In genomic region chr15:77473328-77473727, GRCh38 we compare ENCODE assay signal across 20 cellular contexts. TPM values are rescaled to one million over a fixed set of nuclear protein-coding genes. Genes with fewer than 3 reads are reported as not detected.
DNase-seq lines count a peak whose midpoint lies in the region; ATAC-seq, FAIRE-seq and TF ChIP-seq lines count a peak whose summit lies in the region.
"Had no signal": no experiment of that assay in that cellular context is flagged by ENCODE, and none has a peak within 500 bp of the region (broad histone marks: within the 10 kb centered on the region; RNA-seq: fewer than 3 reads in every experiment).

No MANE protein-coding gene starts in this region.

- ATAC-seq in left ventricle myocardium superior (no peak), WTC11 (no peak)
- ATAC-seq: Right ventricle myocardium inferior had no signal

- H3K9me1 ChIP-seq in endothelial cell of umbilical vein (replicated peaks; ENCODE audit: control insufficient read depth, extremely low read depth, insufficient read depth, low read length) = no peaks in the 10 kb centered on the region

- H3K79me2 ChIP-seq in endothelial cell of umbilical vein (ENCODE audit: control insufficient read depth, insufficient read depth, low read length) = no peaks in the 10 kb centered on the region

- no peaks in the 10 kb centered on the region for H3K27me3 Mint-ChIP-seq in WTC11 (ENCODE audit: low read depth)
- H3K27me3 Mint-ChIP-seq in activated CD4-positive, alpha-beta T cell treated with anti-CD3 and anti-CD28 coated beads, Interleukin-2, amount 10 ng/mL, durations not matched to agents 7 days and 5 days = no peaks in the 10 kb centered on the region

- H3K36me3 ChIP-seq in right atrium auricular region (peaks cover 31% of the 10 kb centered on the region), endothelial cell of umbilical vein (ENCODE audit: control insufficient read depth in 2 of 2, extremely low read depth in 1 of 2, insufficient read depth in 2 of 2, low read length in 2 of 2) (peaks cover 0 to 6% of the 10 kb centered on the region in 2 experiments)

- no peaks in the 10 kb centered on the region for H4K20me1 ChIP-seq in endothelial cell of umbilical vein (replicated peaks; ENCODE audit: control insufficient read depth, extremely low read depth, insufficient read depth, low read length)

- peaks cover 0 to 29% of the 10 kb centered on the region in 2 donors for H3K4me1 ChIP-seq in right atrium auricular region
- H3K4me1 ChIP-seq in endothelial cell of umbilical vein (ENCODE audit: control insufficient read depth, extremely low read depth, insufficient read depth, low read length) = peaks cover 4% of the 10 kb centered on the region
- H3K4me1 ChIP-seq: Peyer's patch had no signal

- CTCF ChIA-PET in WTC11 (lab: Charles Lee) (no interaction called here), endothelial cell of umbilical vein (lab: Charles Lee) (interaction anchor here (2.3 kb wide), 1 partner anchor 9 kb away, joined by 6 read pairs; no protein-coding TSS in a partner anchor)
- CTCF ChIA-PET in activated CD4-positive, alpha-beta T cell treated with anti-CD3 and anti-CD28 coated beads, Interleukin-2, amount 10 ng/mL, durations not matched to agents 7 days and 5 days (lab: Charles Lee) = no interaction called here

- H3K9me3 Mint-ChIP-seq in WTC11 = no peaks in the 10 kb centered on the region
- H3K9me3 Mint-ChIP-seq in activated CD4-positive, alpha-beta T cell treated with anti-CD3 and anti-CD28 coated beads, Interleukin-2, amount 10 ng/mL, durations not matched to agents 7 days and 5 days = no peaks in the 10 kb centered on the region
- H3K9me3 Mint-ChIP-seq: CD14-positive monocyte, HFFc6 had no signal

- H3K27me3 ChIP-seq in right atrium auricular region (no peaks in the 10 kb centered on the region), endothelial cell of umbilical vein (ENCODE audit: control insufficient read depth in 2 of 2, insufficient read depth in 2 of 2, low read length in 2 of 2) (no peaks in the 10 kb centered on the region)
- H3K27me3 ChIP-seq: Peyer's patch had no signal

- DNase-seq in right atrium auricular region (ENCODE audit: low spot score) (no peak), left ventricle myocardium superior (no peak), WTC11 (ENCODE audit: low spot score) (no peak), endothelial cell of umbilical vein (ENCODE audit: low read depth, low spot score) (no peak), NCI-H146 (lab: John Stamatoyannopoulos, UW) (no peak), GF-D8 (lab: John Stamatoyannopoulos, UW) (no peak)
- no peak for DNase-seq in activated CD4-positive, alpha-beta T cell treated with anti-CD3 and anti-CD28 coated beads, Interleukin-2, amount 10 ng/mL, durations not matched to agents 7 days and 5 days
- DNase-seq: DMS53, EL, H9, HFFc6, Karpas-422, NCI-H1417, NCI-H187, NCI-H446, NCI-H526, Peyer's patch, SW 1271 had no signal

- intact Hi-C loops in left ventricle myocardium superior (cut with micrococcal nuclease) = no loop called here
- intact Hi-C loops in endothelial cell of umbilical vein (cut with micrococcal nuclease) = no loop called here

- H3K27ac ChIP-seq in right atrium auricular region (peak overlapping the region; percentile 33 to 83), endothelial cell of umbilical vein (ENCODE audit: insufficient read depth, low read depth, low read length) (no peak overlapping the region)
- H3K27ac ChIP-seq: Peyer's patch had no signal

- H3K4me2 ChIP-seq in endothelial cell of umbilical vein (ENCODE audit: insufficient read depth, low read length) = no peak overlapping the region

- H3K36me3 Mint-ChIP-seq in WTC11 = peaks cover 40% of the 10 kb centered on the region
- peaks cover 28% of the 10 kb centered on the region for H3K36me3 Mint-ChIP-seq in activated CD4-positive, alpha-beta T cell treated with anti-CD3 and anti-CD28 coated beads, Interleukin-2, amount 10 ng/mL, durations not matched to agents 7 days and 5 days (ENCODE audit: low read depth)

- FAIRE-seq in endothelial cell of umbilical vein (lab: Jason Lieb, UNC) = no peak

- no peak for TF ChIP-seq POLR2A in endothelial cell of umbilical vein (IDR thresholded peaks at IDR 0.05; ENCODE audit: low read depth, low read length)

- dilution Hi-C loops in endothelial cell of umbilical vein (cut with MboI; ENCODE audit: extremely low pct_ligation_motif_present, low sequenced_read_pairs) = no loop called here

- peaks cover 53% of the 10 kb centered on the region for H3K4me1 Mint-ChIP-seq in WTC11
- no peaks in the 10 kb centered on the region for H3K4me1 Mint-ChIP-seq in activated CD4-positive, alpha-beta T cell treated with anti-CD3 and anti-CD28 coated beads, Interleukin-2, amount 10 ng/mL, durations not matched to agents 7 days and 5 days

- BruUV-seq in endothelial cell of umbilical vein (replicated peaks; lab: Mats Ljungman, UMichigan) = no TSS peak

- no peak for TF ChIP-seq CTCF in right atrium auricular region (IDR thresholded peaks at IDR 0.05)
- no peak for TF ChIP-seq CTCF in WTC11 (IDR thresholded peaks at IDR 0.05)
- no peak for TF ChIP-seq CTCF in endothelial cell of umbilical vein (IDR thresholded peaks at IDR 0.05; ENCODE audit: extremely low read depth in 1 of 2, insufficient read depth in 1 of 2, low read depth in 1 of 2, low read length in 2 of 2)

- H3K9me3 ChIP-seq in right atrium auricular region (no peaks in the 10 kb centered on the region), endothelial cell of umbilical vein (replicated peaks; ENCODE audit: control insufficient read depth, insufficient read depth, low read length) (no peaks in the 10 kb centered on the region)
- H3K9me3 ChIP-seq: Peyer's patch had no signal

- peak overlapping the region; percentile 83; the same call in 1 of the 2 replicates for H3K27ac Mint-ChIP-seq in WTC11
- H3K27ac Mint-ChIP-seq in activated CD4-positive, alpha-beta T cell treated with anti-CD3 and anti-CD28 coated beads, Interleukin-2, amount 10 ng/mL, durations not matched to agents 7 days and 5 days = no peak overlapping the region
- H3K27ac Mint-ChIP-seq: CD14-positive monocyte, HFFc6 had no signal

- no peak overlapping the region for H3K9ac ChIP-seq in endothelial cell of umbilical vein (replicated peaks; ENCODE audit: extremely low read depth, insufficient read depth, low read length)

- H2AFZ ChIP-seq in endothelial cell of umbilical vein (ENCODE audit: low read depth, low read length) = no peak overlapping the region

- POLR2A ChIA-PET in WTC11 (lab: Charles Lee) = no interaction called here
- POLR2A ChIA-PET in endothelial cell of umbilical vein (lab: Charles Lee) = no interaction called here
- POLR2A ChIA-PET in activated CD4-positive, alpha-beta T cell treated with anti-CD3 and anti-CD28 coated beads, Interleukin-2, amount 10 ng/mL, durations not matched to agents 7 days and 5 days (lab: Charles Lee) = no interaction called here

- no peak overlapping the region for H3K4me3 Mint-ChIP-seq in WTC11
- no peak overlapping the region for H3K4me3 Mint-ChIP-seq in activated CD4-positive, alpha-beta T cell treated with anti-CD3 and anti-CD28 coated beads, Interleukin-2, amount 10 ng/mL, durations not matched to agents 7 days and 5 days
- H3K4me3 Mint-ChIP-seq: CD14-positive monocyte, H9, HFFc6 had no signal

- H3K4me3 ChIP-seq in right atrium auricular region (no peak overlapping the region), endothelial cell of umbilical vein (replicated peaks in 1 of 3; ENCODE audit: insufficient read depth in 1 of 3, low read depth in 1 of 3, low read length in 3 of 3) (no peak overlapping the region)
- H3K4me3 ChIP-seq: Peyer's patch had no signal

TF ChIP-seq in endothelial cell of umbilical vein, 7 proteins besides CTCF, POLR2A, EP300 and RAD21:
- TF ChIP-seq FOS (IDR thresholded peaks at IDR 0.05; ENCODE audit: borderline replicate concordance, insufficient read depth, low read length) = peak; percentile 14
- TF ChIP-seq MYC (IDR thresholded peaks at IDR 0.05; ENCODE audit: low read depth, low read length) = no peak
TF ChIP-seq in endothelial cell of umbilical vein: peak in this region for 1.

RNA-seq across cellular contexts. Expression of gene HMG20A, which starts 52.6 kb away (rescaled TPM):
- total RNA-seq in right atrium auricular region (10 to 100 TPM; 30.9 to 34.7 TPM), left ventricle myocardium superior (32.0 TPM), WTC11 (2021) (62.2 to 69.4 TPM (median 65.1 TPM) in 3 replicates), endothelial cell of umbilical vein (40.8 and 44.0 TPM in 2 replicates)
- 31.2 and 35.8 TPM in 2 replicates for polyA plus RNA-seq in endothelial cell of umbilical vein
- polyA plus RNA-seq in endothelial cell of umbilical vein (2011; cell fraction: cytosol; rRNA removed) = 29.8 and 32.6 TPM in 2 replicates
- 58.8 and 66.3 TPM in 2 replicates for polyA plus RNA-seq in endothelial cell of umbilical vein (2011; cell fraction: nucleus; rRNA removed)
- polyA plus RNA-seq in endothelial cell of umbilical vein (2012) = 32.2 and 35.7 TPM in 2 replicates
- 51.0 and 87.0 TPM in 2 replicates for polyA minus RNA-seq in endothelial cell of umbilical vein
- polyA minus RNA-seq in endothelial cell of umbilical vein (2011; cell fraction: cytosol; rRNA and poly(A)+ RNA removed) = 29.9 TPM
- polyA minus RNA-seq in endothelial cell of umbilical vein (2011; cell fraction: nucleus; rRNA and poly(A)+ RNA removed) = 43.3 and 73.5 TPM in 2 replicates
- 10 to 100 TPM; 47.4 to 58.7 TPM for total RNA-seq in activated CD4-positive, alpha-beta T cell treated with anti-CD3 and anti-CD28 coated beads, Interleukin-2, amount 10 ng/mL, durations not matched to agents 7 days and 5 days

RNA-seq across cellular contexts. Expression of gene PEAK1, which starts 53.4 kb away (rescaled TPM):
- total RNA-seq in right atrium auricular region (10 to 100 TPM; 44.2 to 59.8 TPM), left ventricle myocardium superior (67.4 TPM), WTC11 (2021) (49.0 to 51.1 TPM (median 49.7 TPM) in 3 replicates), endothelial cell of umbilical vein (79.2 and 91.9 TPM in 2 replicates)
- 15.2 and 17.9 TPM in 2 replicates for polyA plus RNA-seq in endothelial cell of umbilical vein
- polyA plus RNA-seq in endothelial cell of umbilical vein (2011; cell fraction: cytosol; rRNA removed) = 17.1 and 18.5 TPM in 2 replicates
- 52.8 and 64.6 TPM in 2 replicates for polyA plus RNA-seq in endothelial cell of umbilical vein (2011; cell fraction: nucleus; rRNA removed)
- polyA plus RNA-seq in endothelial cell of umbilical vein (2012) = 33.1 and 43.9 TPM in 2 replicates
- 58.8 and 69.2 TPM in 2 replicates for polyA minus RNA-seq in endothelial cell of umbilical vein
- 14.1 TPM for polyA minus RNA-seq in endothelial cell of umbilical vein (2011; cell fraction: cytosol; rRNA and poly(A)+ RNA removed)
- 84.7 and 117 TPM in 2 replicates for polyA minus RNA-seq in endothelial cell of umbilical vein (2011; cell fraction: nucleus; rRNA and poly(A)+ RNA removed)
- 10 to 100 TPM; 27.9 to 29.4 TPM for total RNA-seq in activated CD4-positive, alpha-beta T cell treated with anti-CD3 and anti-CD28 coated beads, Interleukin-2, amount 10 ng/mL, durations not matched to agents 7 days and 5 days
